ENCODE assay signal across 26 cellular contexts in the genomic region with DNA sequence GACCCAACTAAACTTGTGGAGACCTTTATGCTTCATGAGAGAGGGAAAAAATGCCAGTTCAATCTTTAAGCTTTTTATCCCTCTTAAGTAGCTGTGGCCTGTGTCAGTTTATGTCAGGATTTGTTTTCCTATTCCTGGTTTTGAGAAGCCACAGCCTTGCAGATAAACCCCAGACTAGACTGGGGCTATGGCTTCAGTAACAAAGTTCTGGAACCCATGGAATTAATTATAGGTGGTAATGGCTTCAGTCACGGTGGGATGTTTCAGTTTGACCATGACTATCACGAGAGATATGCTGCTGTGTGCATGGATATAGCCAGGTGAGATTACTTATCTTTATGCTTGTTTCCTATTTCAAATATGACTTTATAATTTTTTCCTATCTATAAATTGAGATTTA.
"Had no signal": no experiment of that assay in that cellular context is flagged by ENCODE, and none has a peak within 500 bp of the region (broad histone marks: within the 10 kb centered on the region; RNA-seq: fewer than 3 reads in every experiment).

No MANE protein-coding gene starts in this region.

- H3K4me1 ChIP-seq: gastrocnemius medialis, heart left ventricle, neural progenitor cell, prostate gland, right atrium auricular region, spleen, testis, tibial artery had no signal

- H3K4me2 ChIP-seq: hepatocyte, neural progenitor cell had no signal

- H3K27ac Mint-ChIP-seq: effector memory CD8-positive, alpha-beta T cell; naive thymus-derived CD4-positive, alpha-beta T cell; nephron; neural progenitor cell; stimulated activated memory B cell treated with anti-CD40 and anti-IgM and Interleukin-4, amounts not matched to agents 10 μg/mL and 1 μg/mL and 100 μg/mL, for 72 hours; type B pancreatic cell had no signal

- H3K27me3 Mint-ChIP-seq: type B pancreatic cell had no signal

- DNase-seq: cortex of kidney; effector memory CD8-positive, alpha-beta T cell; erythroblast; foreskin fibroblast; gastrocnemius medialis; heart left ventricle; kidney glomerular epithelial cell; mesenchymal stem cell; midbrain; naive thymus-derived CD4-positive, alpha-beta T cell; nucleus accumbens; spleen; stimulated activated CD4-positive, alpha-beta T cell treated with anti-CD3 and anti-CD28 coated beads, Interleukin-4, amount 100 ng/mL, for 4 hours; stimulated activated naive CD8-positive, alpha-beta T cell treated with anti-CD3 and anti-CD28 coated beads, Interleukin-15, Interleukin-2, amounts not matched to agents 100 U/mL and 50 U/mL, for 24 hours; substantia nigra; testis; tibial artery had no signal

- H3K36me3 Mint-ChIP-seq: naive thymus-derived CD4-positive, alpha-beta T cell; neural progenitor cell; stimulated activated memory B cell treated with anti-CD40 and anti-IgM and Interleukin-4, amounts not matched to agents 10 μg/mL and 1 μg/mL and 100 μg/mL, for 72 hours; type B pancreatic cell had no signal

- H3K9me3 ChIP-seq: gastrocnemius medialis, prostate gland, right atrium auricular region, spleen, testis, tibial artery had no signal

- H3K4me1 Mint-ChIP-seq: nephron; neural progenitor cell; stimulated activated memory B cell treated with anti-CD40 and anti-IgM and Interleukin-4, amounts not matched to agents 10 μg/mL and 1 μg/mL and 100 μg/mL, for 72 hours had no signal

- H3K79me2 ChIP-seq: hepatocyte had no signal

- H3K36me3 ChIP-seq: gastrocnemius medialis, heart left ventricle, neural progenitor cell, prostate gland, right atrium auricular region, spleen, tibial artery had no signal

- ATAC-seq: effector memory CD8-positive, alpha-beta T cell; gastrocnemius medialis; heart left ventricle; naive thymus-derived CD4-positive, alpha-beta T cell; sciatic nerve; stimulated activated memory B cell treated with anti-CD40 and anti-IgM and Interleukin-4, amounts not matched to agents 10 μg/mL and 1 μg/mL and 100 μg/mL, for 72 hours; stimulated activated naive CD8-positive, alpha-beta T cell treated with anti-CD3 and anti-CD28 coated beads, Interleukin-15, Interleukin-2, amounts not matched to agents 100 U/mL and 50 U/mL, for 24 hours had no signal

- H3K27me3 ChIP-seq: gastrocnemius medialis, heart left ventricle, hepatocyte, neural progenitor cell, right atrium auricular region, spleen, testis, tibial artery had no signal

- H3K9me3 Mint-ChIP-seq: effector memory CD8-positive, alpha-beta T cell; neural progenitor cell; type B pancreatic cell had no signal

- H3K9ac ChIP-seq: neural progenitor cell had no signal

- H2AFZ ChIP-seq: hepatocyte, neural progenitor cell had no signal

- H3K27ac ChIP-seq: gastrocnemius medialis, heart left ventricle, hepatocyte, neural progenitor cell, prostate gland, right atrium auricular region, spleen, testis, tibial artery had no signal

- H3K4me3 Mint-ChIP-seq: effector memory CD8-positive, alpha-beta T cell; naive thymus-derived CD4-positive, alpha-beta T cell; nephron; neural progenitor cell; stimulated activated memory B cell treated with anti-CD40 and anti-IgM and Interleukin-4, amounts not matched to agents 10 μg/mL and 1 μg/mL and 100 μg/mL, for 72 hours; type B pancreatic cell had no signal

- H3K4me3 ChIP-seq: gastrocnemius medialis, heart left ventricle, hepatocyte, lung, neural progenitor cell, prostate gland, right atrium auricular region, spleen, testis, tibial artery had no signal
